Comparison of ENCODE assay signal across 26 cellular contexts in the genomic region with DNA sequence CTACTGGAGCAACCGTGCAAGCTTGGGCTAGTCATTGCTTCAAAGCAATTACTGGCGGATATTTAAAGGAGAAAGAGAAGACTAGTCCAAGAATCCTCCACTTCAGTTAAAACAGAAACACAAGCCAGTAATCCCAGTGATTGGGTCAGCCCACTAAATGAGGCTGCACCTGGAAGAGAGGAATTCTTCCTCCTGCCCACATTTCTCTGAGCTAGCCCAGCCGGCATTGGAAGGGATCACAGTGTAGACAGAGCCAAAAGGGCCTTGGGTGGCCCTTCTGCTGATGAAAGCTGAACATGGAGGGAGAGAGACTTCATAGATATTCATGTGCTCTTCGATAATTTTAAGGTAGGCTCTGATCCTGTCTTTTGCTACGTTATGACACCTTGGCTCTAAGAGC.
DNase-seq lines count a peak whose midpoint lies in the region; ATAC-seq, FAIRE-seq and TF ChIP-seq lines count a peak whose summit lies in the region.
"Had no signal": no experiment of that assay in that cellular context is flagged by ENCODE, and none has a peak within 500 bp of the region (broad histone marks: within the 10 kb centered on the region; RNA-seq: fewer than 3 reads in every experiment).

No MANE protein-coding gene starts in this region.

- H3K9me3 ChIP-seq in breast epithelium (no peaks in the 10 kb centered on the region), keratinocyte (ENCODE audit: control insufficient read depth, low read depth, low read length) (no peaks in the 10 kb centered on the region)

- TF ChIP-seq POLR2A in breast epithelium (IDR thresholded peaks at IDR 0.05) = no peak

- H3K9me3 Mint-ChIP-seq in MCF 10A (ENCODE audit: unreplicated experiment) (no peaks in the 10 kb centered on the region), progenitor cell of endocrine pancreas (ENCODE audit: low read depth) (no peaks in the 10 kb centered on the region)
- H3K9me3 Mint-ChIP-seq: CD8-positive, alpha-beta T cell had no signal

- dilution Hi-C loops in keratinocyte (cut with MboI; ENCODE audit: extremely low pct_ligation_motif_present, low sequenced_read_pairs) = no loop called here

- H3K27me3 ChIP-seq in breast epithelium (no peaks in the 10 kb centered on the region), keratinocyte (ENCODE audit: control insufficient read depth, extremely low read depth, insufficient read depth, low read length) (no peaks in the 10 kb centered on the region)

- H3K36me3 Mint-ChIP-seq in MCF 10A (ENCODE audit: insufficient read depth, unreplicated experiment) (peaks cover 81% of the 10 kb centered on the region), progenitor cell of endocrine pancreas (ENCODE audit: insufficient read depth) (peaks cover 57% of the 10 kb centered on the region)
- H3K36me3 Mint-ChIP-seq: CD8-positive, alpha-beta T cell had no signal

- peak overlapping the region; percentile 60 for H2AFZ ChIP-seq in keratinocyte (ENCODE audit: control insufficient read depth, low read length)
- H2AFZ ChIP-seq: PC-9 had no signal

- no peak for TF ChIP-seq CTCF in breast epithelium (IDR thresholded peaks at IDR 0.05)
- no peak for TF ChIP-seq CTCF in MCF 10A (IDR thresholded peaks at IDR 0.05; ENCODE audit: unreplicated experiment)
- no peak for TF ChIP-seq CTCF in keratinocyte (optimal IDR thresholded peaks at IDR 0.05 in 1 of 3, IDR thresholded peaks at IDR 0.05 in 1 of 3, conservative IDR thresholded peaks at IDR 0.05 in 1 of 3; ENCODE audit: extremely low read depth in 1 of 3, insufficient read depth in 2 of 3, low read length in 3 of 3)
- TF ChIP-seq CTCF in progenitor cell of endocrine pancreas (IDR thresholded peaks at IDR 0.05; ENCODE audit: unreplicated experiment) = no peak

- no peaks in the 10 kb centered on the region for H3K9me1 ChIP-seq in keratinocyte (ENCODE audit: control insufficient read depth, extremely low read depth, insufficient read depth, low read length)

- CTCF ChIA-PET in MCF 10A (lab: Yijun Ruan, JAX) = interaction anchor here (0.6 kb wide), 2 partner anchors 10 to 519 kb away, joined by 3 read pairs; no protein-coding TSS in a partner anchor

- H3K27ac Mint-ChIP-seq in MCF 10A (ENCODE audit: low read depth, unreplicated experiment) (no peak overlapping the region), progenitor cell of endocrine pancreas (peak overlapping the region; percentile 80)
- H3K27ac Mint-ChIP-seq: CD8-positive, alpha-beta T cell had no signal

- BruUV-seq in MCF 10A (replicated peaks; lab: Mats Ljungman, UMichigan) = no TSS peak

- H3K4me3 Mint-ChIP-seq in MCF 10A (ENCODE audit: unreplicated experiment) (no peak overlapping the region), progenitor cell of endocrine pancreas (ENCODE audit: low read depth) (no peak overlapping the region)
- H3K4me3 Mint-ChIP-seq: CD8-positive, alpha-beta T cell had no signal

- H3K36me3 ChIP-seq in breast epithelium (no peaks in the 10 kb centered on the region), keratinocyte (ENCODE audit: control insufficient read depth in 2 of 2, extremely low read depth in 1 of 2, insufficient read depth in 2 of 2, low read length in 2 of 2) (peaks cover 0 to 4% of the 10 kb centered on the region in 2 experiments)

- H3K4me2 ChIP-seq in keratinocyte (ENCODE audit: control insufficient read depth, extremely low read depth, insufficient read depth, low read depth, low read length) = peak overlapping the region; percentile 43
- H3K4me2 ChIP-seq: PC-9 had no signal

- no peaks in the 10 kb centered on the region for H3K79me2 ChIP-seq in keratinocyte (ENCODE audit: control insufficient read depth, insufficient read depth, low read length)

- H3K4me3 ChIP-seq in breast epithelium = peak overlapping the region in 1 of 3 donors; percentile 23
- H3K4me3 ChIP-seq in keratinocyte (ENCODE audit: control insufficient read depth in 2 of 3, extremely low read depth in 1 of 3, insufficient read depth in 2 of 3, low read depth in 1 of 3, low read length in 3 of 3) = peak overlapping the region in 1 of 3 experiments; percentile 11
- H3K4me3 ChIP-seq: K562, PC-9, SK-N-MC had no signal

- H3K27ac ChIP-seq in breast epithelium (peak overlapping the region; percentile 0 to 68), keratinocyte (ENCODE audit: control insufficient read depth, insufficient read depth, low read length) (peak overlapping the region; percentile 51)
- H3K27ac ChIP-seq: 22Rv1, PC-9, SK-N-MC had no signal

- H3K4me1 Mint-ChIP-seq in MCF 10A (ENCODE audit: insufficient read depth, unreplicated experiment) = peaks cover 11% of the 10 kb centered on the region
- H3K4me1 Mint-ChIP-seq in progenitor cell of endocrine pancreas (ENCODE audit: low read depth) = peaks cover 13% of the 10 kb centered on the region

- H3K9ac ChIP-seq in keratinocyte (ENCODE audit: control insufficient read depth, extremely low read depth, insufficient read depth, low read length) = peak overlapping the region; percentile 49

- DNase-seq in breast epithelium (ENCODE audit: low spot score in 2 of 2) (peak in 1 of 2 donors; percentile 64), MCF 10A (ENCODE audit: unreplicated experiment) (no peak), keratinocyte (ENCODE audit: low read depth, low spot score) (no peak), progenitor cell of endocrine pancreas (ENCODE audit: low spot score, unreplicated experiment) (no peak), NCI-H748 treated with DMSO at 0.1 percent for 48 hours (lab: John Stamatoyannopoulos, UW) (no peak)
- DNase-seq: ACHN; C1 segment of cervical spinal cord; Calu3; CD8-positive, alpha-beta T cell; DMS153; NCI-H1092; NCI-H1436; NCI-H187 treated with DMSO at 0.1 percent for 48 hours; NCI-H2227 treated with DMSO at 0.1 percent for 48 hours; NCI-H510A; PC-9; RPMI8226; SHP77 had no signal

- no peaks in the 10 kb centered on the region for H3K27me3 Mint-ChIP-seq in MCF 10A (ENCODE audit: insufficient read depth, unreplicated experiment)
- no peaks in the 10 kb centered on the region for H3K27me3 Mint-ChIP-seq in progenitor cell of endocrine pancreas

- FAIRE-seq in keratinocyte (lab: Jason Lieb, UNC) = no peak
- FAIRE-seq: G401.6, GM12892, K562 had no signal

- intact Hi-C loops in breast epithelium (cut with DNase I; ENCODE audit: low total_unique reads) (loop anchor here (10.0 kb wide), 1 partner anchor 787 kb away; no protein-coding TSS in a partner anchor), MCF 10A (cut with micrococcal nuclease) (no loop called here)

- ATAC-seq in GM21423 (IDR thresholded peaks at IDR 0.05; ENCODE audit: unreplicated experiment) (no peak), GM21529 (IDR thresholded peaks at IDR 0.05; ENCODE audit: unreplicated experiment) (no peak), GM19455 (IDR thresholded peaks at IDR 0.05; ENCODE audit: unreplicated experiment) (no peak)
- ATAC-seq: CD8-positive, alpha-beta T cell; K562 had no signal

- H3K4me1 ChIP-seq in breast epithelium = no peaks in the 10 kb centered on the region
- H3K4me1 ChIP-seq in keratinocyte (ENCODE audit: control insufficient read depth, extremely low read depth, insufficient read depth, low read length) = peaks cover 24% of the 10 kb centered on the region

- POLR2A ChIA-PET in MCF 10A (lab: Yijun Ruan, JAX) = interaction anchor here (0.7 kb wide), 1 partner anchor 8 kb away, joined by 3 read pairs; no protein-coding TSS in a partner anchor

- H4K20me1 ChIP-seq in keratinocyte (ENCODE audit: control insufficient read depth, extremely low read depth, insufficient read depth, low read length) = no peaks in the 10 kb centered on the region
